19 cellular contexts compared by ENCODE assay signal in the genomic region with DNA sequence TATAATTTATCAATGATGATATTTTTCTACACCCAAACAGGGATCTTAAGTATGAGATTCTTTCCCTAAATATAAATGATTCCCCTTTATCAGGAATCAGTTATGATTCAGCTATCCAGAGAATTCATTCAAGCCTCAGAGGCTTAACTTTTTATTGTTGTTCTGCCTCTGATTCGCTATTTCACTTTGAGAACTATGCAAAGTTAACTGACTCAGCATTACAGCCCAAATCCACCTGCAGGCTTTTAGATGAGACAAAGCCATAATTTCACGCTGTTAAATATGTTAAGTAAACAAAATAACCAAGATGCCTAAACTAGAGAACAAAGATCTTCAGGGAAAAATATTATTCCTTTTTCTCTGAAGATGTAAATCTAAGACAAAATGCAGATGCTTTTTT. TPM values are rescaled to one million over a fixed set of nuclear protein-coding genes. Genes with fewer than 3 reads are reported as not detected.
DNase-seq lines count a peak whose midpoint lies in the region; ATAC-seq and TF ChIP-seq lines count a peak whose summit lies in the region.
"Had no signal": no experiment of that assay in that cellular context is flagged by ENCODE, and none has a peak within 500 bp of the region (broad histone marks: within the 10 kb centered on the region; RNA-seq: fewer than 3 reads in every experiment).

No MANE protein-coding gene starts in this region.

- peak overlapping the region; percentile 39; the same call in 1 of the 2 replicates for H3K4me3 Mint-ChIP-seq in HFFc6
- H3K4me3 Mint-ChIP-seq: CD8-positive, alpha-beta T cell had no signal

- 0 out of 2 replicates have a peak overlapping the region, but pooled peaks have one; percentile 24 for H3K27ac Mint-ChIP-seq in HFFc6
- H3K27ac Mint-ChIP-seq: CD8-positive, alpha-beta T cell had no signal

- in situ Hi-C loops in GM13977 (cut with MboI; ENCODE audit: low pct_unique_long_range_greater_than_20kb, low sequenced_read_pairs, unreplicated experiment): no loop called here

- H3K36me3 Mint-ChIP-seq in HFFc6 (ENCODE audit: low read depth): peaks cover 32% of the 10 kb centered on the region

- H3K27ac ChIP-seq in VCaP: peak overlapping the region; percentile 14; the same call in 1 of the 2 replicates
- H3K27ac ChIP-seq: BLaER1 treated with 17β-estradiol and CSF1 and Interleukin-3, amounts not matched to agents 10 nM and 100 nM had no signal

- H3K4me1 Mint-ChIP-seq in HFFc6 (ENCODE audit: low read depth): peaks cover 45% of the 10 kb centered on the region

- no peaks in the 10 kb centered on the region for H3K27me3 Mint-ChIP-seq in HFFc6 (ENCODE audit: insufficient read depth)

- H3K9me3 Mint-ChIP-seq in HFFc6: no peaks in the 10 kb centered on the region
- H3K9me3 Mint-ChIP-seq: CD8-positive, alpha-beta T cell had no signal

- H3K4me3 ChIP-seq in foreskin fibroblast (ENCODE audit: low read depth in 1 of 2, low read length in 2 of 2): no peak overlapping the region
- H3K4me3 ChIP-seq: BLaER1 treated with 17β-estradiol and CSF1 and Interleukin-3, amounts not matched to agents 10 nM and 100 nM had no signal

- DNase-seq in EL (peak; percentile 29), HFFc6 (peak; percentile 4), foreskin fibroblast (peak; percentile 7 to 45), GM13977 (ENCODE audit: low spot score) (no peak), GM03348 (ENCODE audit: low spot score) (no peak)
- DNase-seq: Calu3; CD8-positive, alpha-beta T cell; H7; NCI-H1417 treated with DMSO at 0.1 percent for 48 hours; NCI-H187 treated with DMSO at 0.1 percent for 48 hours; NCI-H226; NCI-H524; NCI-H82; RPMI8226; SIG-M5 had no signal

- no peak for ATAC-seq in HG03378 (IDR thresholded peaks at IDR 0.05; ENCODE audit: unreplicated experiment)
- ATAC-seq: CD8-positive, alpha-beta T cell; SK-N-SH treated with all-trans-retinoic acid at 6 μM for 48 hours had no signal

- TF ChIP-seq CTCF in HFFc6 (IDR thresholded peaks at IDR 0.05) (no peak), VCaP (conservative IDR thresholded peaks at IDR 0.05) (no peak), foreskin fibroblast (IDR thresholded peaks at IDR 0.05; ENCODE audit: low read depth, low read length) (no peak), GM13977 (IDR thresholded peaks at IDR 0.05; ENCODE audit: extremely low read depth, insufficient read depth, missing control alignments) (no peak)

RNA-seq across cellular contexts. Expression of a gene that starts 8.5 kb away (rescaled TPM):
- 1 to 10 TPM; 4.4 to 5.2 (median 4.7) TPM for total RNA-seq in HFFc6 (2021; fragmentation: NEBNext Ultra II Directional; extraction: Animal tissue kit (Norgen Biotek cat#: 25700))

Comparison
In these comparisons a context has a peak if more than half of its experiments do, and no peak if none do; other contexts are left out.
1. DNase-seq: peak in EL (single experiment), HFFc6 (single experiment) and foreskin fibroblast (2 of 2); none in GM13977 (single experiment) and GM03348 (single experiment).